ENCODE assay signal across 8 cellular contexts in genomic region chr2:229586746-229587705, GRCh38.
DNase-seq lines count a peak whose midpoint lies in the region; ATAC-seq, FAIRE-seq and TF ChIP-seq lines count a peak whose summit lies in the region.

No MANE protein-coding gene starts in this region.

- BruUV-seq in HepG2 (replicated peaks; lab: Mats Ljungman, UMichigan), result no TSS peak

- no peaks in the 10 kb centered on the region for H3K4me1 ChIP-seq in HepG2 (ENCODE audit: insufficient read depth, low read length)

- peaks cover 0 to 4% of the 10 kb centered on the region in 2 experiments; a peak in 1 of 5 replicates for H3K27me3 ChIP-seq in HepG2 (ENCODE audit: control insufficient read depth in 1 of 2, insufficient read depth in 2 of 2, low read length in 2 of 2)

- H3K9ac ChIP-seq in HepG2 (ENCODE audit: insufficient read depth, low read depth, low read length), result no peak overlapping the region

- no peaks in the 10 kb centered on the region for H3K9me3 ChIP-seq in HepG2 (ENCODE audit: low read length)

- no peak overlapping the region for H3K27ac ChIP-seq in HepG2 (ENCODE audit: extremely low read length, insufficient read depth, low read length)

- peak; percentile 75 for ATAC-seq in GM21381 (IDR thresholded peaks at IDR 0.05; ENCODE audit: unreplicated experiment)
- ATAC-seq in HepG2, result peak; percentile 100

- no peaks in the 10 kb centered on the region for H3K79me2 ChIP-seq in HepG2 (ENCODE audit: insufficient read depth, low read length)

- TF ChIP-seq EP300 in HepG2 (IDR thresholded peaks at IDR 0.05; ENCODE audit: low read depth in 2 of 2, low read length in 2 of 2), result no peak
- no peak for TF ChIP-seq EP300 in HepG2 (CRISPR knock-in tag; IDR thresholded peaks at IDR 0.05; ENCODE audit: borderline replicate concordance)

- CTCF ChIA-PET in HepG2 (lab: Yijun Ruan, JAX; ENCODE audit: low intra/inter-chr PET ratio, low total read pairs), result interaction anchor here (1.0 to 2.5 kb wide), 4 partner anchors 156 to 1696 kb away, joined by 3 to 18 read pairs (median 6); no protein-coding TSS in a partner anchor

- 30% methylated on average over 18 of the region's 20 CpGs for WGBS in HepG2 (ENCODE audit: low lambda C conversion rate)

- H2AFZ ChIP-seq in HepG2 (ENCODE audit: low read length), result no peak overlapping the region

- peak; percentile 92 for TF ChIP-seq CTCF in HepG2 (CRISPR knock-in tag; IDR thresholded peaks at IDR 0.05)

- H4K20me1 ChIP-seq in HepG2 (ENCODE audit: insufficient read depth, low read length), result no peaks in the 10 kb centered on the region

- no peak overlapping the region for H3K4me2 ChIP-seq in HepG2 (ENCODE audit: low read depth, low read length)

- FAIRE-seq in RCC 7860 (lab: Jason Lieb, UNC) (peak; percentile 58), HepG2 (lab: Jason Lieb, UNC) (peak; percentile 75)

- no peak overlapping the region for H3K4me3 ChIP-seq in HepG2 (replicated peaks in 1 of 3; ENCODE audit: insufficient read depth in 1 of 3, low read depth in 2 of 3, low read length in 3 of 3)

- in situ Hi-C loops in HepG2 (cut with HindIII; ENCODE audit: extremely low pct_ligation_motif_present, low pct_unique_long_range_greater_than_20kb), result loop anchor here (5.0 to 10.0 kb wide), 2 partner anchors 155 to 242 kb away; no protein-coding TSS in a partner anchor

- POLR2A ChIA-PET in HepG2 (lab: Yijun Ruan, JAX), result no interaction called here

- H3K36me3 ChIP-seq in HepG2 (replicated peaks in 1 of 2; ENCODE audit: control insufficient read depth in 1 of 2, insufficient read depth in 2 of 2, low read length in 2 of 2), result no peaks in the 10 kb centered on the region

- DNase-seq in NCI-H146 (lab: John Stamatoyannopoulos, UW) (peak; percentile 49), NCI-H146 treated with DMSO at 0.1 percent for 48 hours (lab: John Stamatoyannopoulos, UW; ENCODE audit: unreplicated experiment) (no peak), HT-29 (ENCODE audit: low spot score) (peak; percentile 78), RCC 7860 (ENCODE audit: low spot score) (peak; percentile 65), dermis microvascular lymphatic vessel endothelial cell (ENCODE audit: low read depth in 2 of 2) (peak; percentile 28 to 71), HepG2 (ENCODE audit: low spot score) (peak; percentile 60)
- DNase-seq in stimulated activated CD8-positive, alpha-beta memory T cell treated with anti-CD3 and anti-CD28 coated beads, Interleukin-4, amount 100 ng/mL, for 24 hours (ENCODE audit: low read depth), result peak; percentile 2

- peak; percentile 77 for TF ChIP-seq RAD21 in HepG2 (CRISPR knock-in tag; IDR thresholded peaks at IDR 0.05)

- intact Hi-C loops in HepG2 (cut with micrococcal nuclease; ENCODE audit: unreplicated experiment), result loop anchor here (1.0 to 5.0 kb wide), 2 partner anchors 156 to 1695 kb away; no protein-coding TSS in a partner anchor

- TF ChIP-seq POLR2A in HepG2 (IDR thresholded peaks at IDR 0.05; ENCODE audit: insufficient read depth in 1 of 2, low read depth in 2 of 2, low read length in 2 of 2), result no peak

TF ChIP-seq in HepG2, 621 proteins besides CTCF, POLR2A, EP300 and RAD21:
- TF ChIP-seq ZSCAN25 (CRISPR knock-in tag; IDR thresholded peaks at IDR 0.05) (0 out of 2 replicates have a peak, but pooled peaks have one; percentile 27), STAG1 (CRISPR knock-in tag; IDR thresholded peaks at IDR 0.05) (peak; percentile 89), ZIK1 (CRISPR knock-in tag; IDR thresholded peaks at IDR 0.05; ENCODE audit: borderline replicate concordance, low read depth) (no peak), ZNF788 (CRISPR knock-in tag; IDR thresholded peaks at IDR 0.05; ENCODE audit: borderline replicate concordance) (0 out of 2 replicates have a peak, but pooled peaks have one; percentile 19), SETDB1 (CRISPR knock-in tag; IDR thresholded peaks at IDR 0.05; ENCODE audit: borderline replicate concordance) (no peak), EED (CRISPR knock-in tag; IDR thresholded peaks at IDR 0.05) (0 out of 2 replicates have a peak, but pooled peaks have one; percentile 28), XRCC5 (optimal IDR thresholded peaks at IDR 0.05; ENCODE audit: low read length) (peak; percentile 90), SMC3 (IDR thresholded peaks at IDR 0.05; ENCODE audit: low read length) (peak; percentile 69), SALL1 (CRISPR knock-in tag; IDR thresholded peaks at IDR 0.05) (peak; percentile 20; the same call in 1 of the 2 replicates), ZNF784 (CRISPR knock-in tag; IDR thresholded peaks at IDR 0.05; ENCODE audit: borderline replicate concordance) (0 out of 2 replicates have a peak, but pooled peaks have one; percentile 25), CEBPB (IDR thresholded peaks at IDR 0.05; ENCODE audit: borderline replicate concordance, low read depth, low read length) (no peak), E2F5 (CRISPR knock-in tag; conservative IDR thresholded peaks at IDR 0.05) (0 out of 2 replicates have a peak, but pooled peaks have one; percentile 20), KDM2A (CRISPR knock-in tag; IDR thresholded peaks at IDR 0.05; ENCODE audit: borderline replicate concordance, low read depth) (peak; percentile 42; the same call in 1 of the 2 replicates), TFAP4 (IDR thresholded peaks at IDR 0.05; ENCODE audit: borderline replicate concordance, low read depth) (peak; percentile 52; the same call in 1 of the 2 replicates)
